In genomic region chr22:38799265-38800002, GRCh38 we compare ENCODE assay signal across 19 cellular contexts. TPM values are rescaled to one million over a fixed set of nuclear protein-coding genes. Genes with fewer than 3 reads are reported as not detected.
DNase-seq lines count a peak whose midpoint lies in the region; ATAC-seq, FAIRE-seq and TF ChIP-seq lines count a peak whose summit lies in the region.
"Had no signal": no experiment of that assay in that cellular context is flagged by ENCODE, and none has a peak within 500 bp of the region (broad histone marks: within the 10 kb centered on the region; RNA-seq: fewer than 3 reads in every experiment).

No MANE protein-coding gene starts in this region.

- H3K27me3 ChIP-seq in heart left ventricle (no peaks in the 10 kb centered on the region), right cardiac atrium (ENCODE audit: control insufficient read depth, insufficient read depth) (no peaks in the 10 kb centered on the region)
- no peaks in the 10 kb centered on the region for H3K27me3 ChIP-seq in naive thymus-derived CD4-positive, alpha-beta T cell (ENCODE audit: control insufficient read depth in 2 of 2, insufficient read depth in 2 of 2, low read length in 2 of 2)
- peaks cover 7% of the 10 kb centered on the region for H3K27me3 ChIP-seq in CD4-positive, alpha-beta T cell (ENCODE audit: control insufficient read depth, insufficient read depth, low read length)

- H3K9me3 ChIP-seq in heart left ventricle (no peaks in the 10 kb centered on the region), right cardiac atrium (ENCODE audit: control insufficient read depth, low read length) (no peaks in the 10 kb centered on the region)
- H3K9me3 ChIP-seq in naive thymus-derived CD4-positive, alpha-beta T cell (ENCODE audit: control insufficient read depth in 2 of 3, low read length in 3 of 3) = peaks cover 0 to 8% (median 6%) of the 10 kb centered on the region in 3 experiments
- H3K9me3 ChIP-seq in CD4-positive, alpha-beta T cell (ENCODE audit: control insufficient read depth, low read length) = peaks cover 7% of the 10 kb centered on the region
- H3K9me3 ChIP-seq: Caco-2, mucosa of descending colon had no signal

- peaks cover 0 to 11% (median 2%) of the 10 kb centered on the region in 11 donors for H3K9me3 Mint-ChIP-seq in naive thymus-derived CD4-positive, alpha-beta T cell
- peaks cover 2% of the 10 kb centered on the region for H3K9me3 Mint-ChIP-seq in CD4-positive, alpha-beta T cell

- H3K27me3 Mint-ChIP-seq in naive thymus-derived CD4-positive, alpha-beta T cell = peaks cover 0 to 50% (median 9%) of the 10 kb centered on the region in 5 donors
- peaks cover 4% of the 10 kb centered on the region for H3K27me3 Mint-ChIP-seq in CD4-positive, alpha-beta T cell

- FAIRE-seq in urothelium cell line (lab: Jason Lieb, UNC) = peak; percentile 85
- FAIRE-seq: H1 had no signal

- 38 to 53% (median 46%) methylated on average over 6 of the region's 6 CpGs for WGBS in heart left ventricle, 4 donors
- 55% methylated on average over 6 of the region's 6 CpGs for WGBS in right cardiac atrium

- H3K27ac ChIP-seq in heart left ventricle (no peak overlapping the region), right cardiac atrium (ENCODE audit: low read length) (no peak overlapping the region)
- H3K27ac ChIP-seq in naive thymus-derived CD4-positive, alpha-beta T cell (ENCODE audit: low read depth, low read length) = no peak overlapping the region
- no peak overlapping the region for H3K27ac ChIP-seq in CD4-positive, alpha-beta T cell (ENCODE audit: low read depth, low read length)

- TF ChIP-seq POLR2A in heart left ventricle (IDR thresholded peaks at IDR 0.05) = no peak

- CTCF ChIA-PET in naive thymus-derived CD4-positive, alpha-beta T cell (lab: Charles Lee) = interaction anchor here (1.3 to 1.7 kb wide), 2 partner anchors 42 to 74 kb away, joined by 4 to 5 read pairs; no protein-coding TSS in a partner anchor
- CTCF ChIA-PET in CD4-positive, alpha-beta T cell (lab: Charles Lee) = no interaction called here

- H3K4me1 ChIP-seq in heart left ventricle (peaks cover 0 to 9% (median 3%) of the 10 kb centered on the region in 12 donors), right cardiac atrium (ENCODE audit: control insufficient read depth, insufficient read depth, low read length) (no peaks in the 10 kb centered on the region)
- peaks cover 3 to 19% of the 10 kb centered on the region in 2 donors for H3K4me1 ChIP-seq in naive thymus-derived CD4-positive, alpha-beta T cell (ENCODE audit: control insufficient read depth in 2 of 2, insufficient read depth in 2 of 2, low read length in 2 of 2)

- DNase-seq in heart left ventricle = peak in 1 of 5 donors; percentile 49
- DNase-seq in right cardiac atrium = no peak
- DNase-seq in NCI-H1105 treated with DMSO at 0.1 percent for 48 hours (lab: John Stamatoyannopoulos, UW) = peak; percentile 5
- peak; percentile 18 for DNase-seq in epithelial cell of esophagus (ENCODE audit: low read depth)
- DNase-seq in urothelium cell line (ENCODE audit: low spot score) = no peak
- no peak for DNase-seq in iPS-NIHi11 (ENCODE audit: low spot score)
- DNase-seq in naive thymus-derived CD4-positive, alpha-beta T cell = no peak
- DNase-seq in CD4-positive, alpha-beta T cell = no peak
- DNase-seq: activated CD4-positive, CD25-positive, alpha-beta regulatory T cell treated with anti-CD3 and anti-CD28 coated beads, Interleukin-2, amount 50 U/mL, for 72 hours; Caco-2; dermis blood vessel endothelial cell; hippocampal formation; MM.1S; mucosa of descending colon; NCI-H2081; stimulated activated CD4-positive, alpha-beta T cell treated with anti-CD3 and anti-CD28 coated beads, Interleukin-2, amount 100 ng/mL, for 24 hours had no signal

- H3K36me3 Mint-ChIP-seq in naive thymus-derived CD4-positive, alpha-beta T cell = peaks cover 0 to 9% (median 0%) of the 10 kb centered on the region in 5 donors
- H3K36me3 Mint-ChIP-seq in CD4-positive, alpha-beta T cell (ENCODE audit: low read depth) = no peaks in the 10 kb centered on the region

- peaks cover 15 to 46% (median 30%) of the 10 kb centered on the region in 7 donors for H3K4me1 Mint-ChIP-seq in naive thymus-derived CD4-positive, alpha-beta T cell
- H3K4me1 Mint-ChIP-seq in CD4-positive, alpha-beta T cell (ENCODE audit: low read depth) = peaks cover 39% of the 10 kb centered on the region

- ATAC-seq in heart left ventricle (peak in 3 of 4 donors; percentile 27 to 73 (median 51)), right cardiac atrium (no peak)
- no peak for ATAC-seq in naive thymus-derived CD4-positive, alpha-beta T cell
- no peak for ATAC-seq in CD4-positive, alpha-beta T cell (ENCODE audit: poor library complexity)
- ATAC-seq: mucosa of descending colon, sciatic nerve had no signal

- H3K27ac Mint-ChIP-seq in naive thymus-derived CD4-positive, alpha-beta T cell = peak overlapping the region in 1 of 9 donors; percentile 80
- no peak overlapping the region for H3K27ac Mint-ChIP-seq in CD4-positive, alpha-beta T cell
- H3K27ac Mint-ChIP-seq: T-helper 1 cell treated with Interleukin-12 subunit alpha and Interleukin-12 subunit beta and Interleukin-4 antibody, amounts not matched to agents 30 μg/mL and 1 μg/mL, for 36 hours had no signal

- intact Hi-C loops in heart left ventricle (cut with DNase I) (loop anchor here in 2 of 10 donors (5.0 to 10.0 kb wide), 2 partner anchors 43 to 45 kb away; partner anchors contain the start of gene NPTXR (in 2 of the 2)), right cardiac atrium (cut with DNase I) (no loop called here)
- intact Hi-C loops in naive thymus-derived CD4-positive, alpha-beta T cell (cut with micrococcal nuclease) = no loop called here
- intact Hi-C loops in CD4-positive, alpha-beta T cell (cut with DNase I, micrococcal nuclease) = loop anchor here in 1 of 2 experiments (2.0 kb wide), 1 partner anchor 41 kb away; no protein-coding TSS in a partner anchor

- POLR2A ChIA-PET in naive thymus-derived CD4-positive, alpha-beta T cell (lab: Charles Lee) = interaction anchor here (0.8 to 1.6 kb wide), 4 partner anchors 31 to 343 kb away, joined by 3 to 7 read pairs (median 4); no protein-coding TSS in a partner anchor
- POLR2A ChIA-PET in CD4-positive, alpha-beta T cell (lab: Charles Lee) = interaction anchor here (0.5 to 1.8 kb wide), 4 partner anchors 44 to 73 kb away, joined by 3 to 8 read pairs (median 4); partner anchors contain the start of gene CBX6

- TF ChIP-seq CTCF in heart left ventricle (IDR thresholded peaks at IDR 0.05) (no peak), epithelial cell of esophagus (IDR thresholded peaks at IDR 0.05; ENCODE audit: insufficient read depth, low read depth, low read length, missing control alignments) (no peak)
- no peak for TF ChIP-seq CTCF in CD4-positive, alpha-beta T cell (IDR thresholded peaks at IDR 0.05)

- H3K4me3 Mint-ChIP-seq in naive thymus-derived CD4-positive, alpha-beta T cell = peak overlapping the region in 1 of 10 donors; percentile 63
- no peak overlapping the region for H3K4me3 Mint-ChIP-seq in CD4-positive, alpha-beta T cell
- H3K4me3 Mint-ChIP-seq: T-helper 1 cell treated with Interleukin-12 subunit alpha and Interleukin-12 subunit beta and Interleukin-4 antibody, amounts not matched to agents 30 μg/mL and 1 μg/mL, for 36 hours had no signal

- no peaks in the 10 kb centered on the region for H3K36me3 ChIP-seq in heart left ventricle
- H3K36me3 ChIP-seq in naive thymus-derived CD4-positive, alpha-beta T cell (ENCODE audit: control insufficient read depth in 2 of 3, insufficient read depth in 3 of 3, low read length in 3 of 3) = no peaks in the 10 kb centered on the region

- H3K4me3 ChIP-seq in heart left ventricle (no peak overlapping the region), right cardiac atrium (ENCODE audit: low read length) (no peak overlapping the region), epithelial cell of esophagus (ENCODE audit: low read length) (no peak overlapping the region)
- H3K4me3 ChIP-seq in naive thymus-derived CD4-positive, alpha-beta T cell (ENCODE audit: low read length) = no peak overlapping the region
- H3K4me3 ChIP-seq: mucosa of descending colon had no signal

RNA-seq across cellular contexts. Expression of gene DNAL4, which starts 5.5 kb away (rescaled TPM):
- total RNA-seq in heart left ventricle (10 to 100 TPM in 5 of 9 donors, 1 to 10 TPM in 4; 8.2 to 16.4 (median 10.4) TPM), right cardiac atrium (10 to 100 TPM; 10.7 to 13.7 (median 12.7) TPM)
- polyA plus RNA-seq in heart left ventricle (10 to 100 TPM in 1 of 2 donors, 1 to 10 TPM in 1; 7.9 to 14.9 TPM), right cardiac atrium (14.7 TPM)
- 10 to 100 TPM in 2 of 5 experiments, 1 to 10 TPM in 3; 5.0 to 11.1 (median 8.9) TPM for total RNA-seq in naive thymus-derived CD4-positive, alpha-beta T cell
- 10 to 100 TPM in 1 of 2 donors, 1 to 10 TPM in 1; 9.8 to 15.0 TPM for polyA plus RNA-seq in naive thymus-derived CD4-positive, alpha-beta T cell
- 1 to 10 TPM; 1.9 to 2.7 TPM for total RNA-seq in CD4-positive, alpha-beta T cell

RNA-seq across cellular contexts. Expression of gene SUN2, which starts 43.6 kb away (rescaled TPM):
- total RNA-seq in heart left ventricle = 100 to 1,000 TPM in 6 of 9 donors, 10 to 100 TPM in 3; 75.2 to 405 (median 125) TPM
- 100 to 1,000 TPM in 1 of 2 donors, 10 to 100 TPM in 1; 41.3 to 203 TPM for polyA plus RNA-seq in heart left ventricle
- 100 to 1,000 TPM; 103 to 123 (median 116) TPM for total RNA-seq in right cardiac atrium
- 61.7 TPM for polyA plus RNA-seq in right cardiac atrium
- total RNA-seq in naive thymus-derived CD4-positive, alpha-beta T cell = 100 to 1,000 TPM; 509 to 977 (median 558) TPM
- 100 to 1,000 TPM; 397 to 696 TPM for polyA plus RNA-seq in naive thymus-derived CD4-positive, alpha-beta T cell
- 100 to 1,000 TPM; 440 to 453 TPM for total RNA-seq in CD4-positive, alpha-beta T cell

RNA-seq across cellular contexts. Expression of gene NPTXR, which starts 44.4 kb away (rescaled TPM):
- total RNA-seq in heart left ventricle = 10 to 100 TPM; 15.4 to 34.0 (median 20.7) TPM
- 10 to 100 TPM; 18.8 to 19.1 TPM for polyA plus RNA-seq in heart left ventricle
- 10 to 100 TPM; 23.8 to 51.1 (median 38.4) TPM for total RNA-seq in right cardiac atrium
- polyA plus RNA-seq in right cardiac atrium = 32.3 TPM
- 10 to 100 TPM in 2 of 5 experiments, 1 to 10 TPM in 2, under 1 TPM in 1; 0.85 to 12.9 (median 7.8) TPM for total RNA-seq in naive thymus-derived CD4-positive, alpha-beta T cell
- 1 to 10 TPM; 1.1 to 1.4 TPM for polyA plus RNA-seq in naive thymus-derived CD4-positive, alpha-beta T cell
- 1 to 10 TPM; 4.2 to 4.6 TPM for total RNA-seq in CD4-positive, alpha-beta T cell

Comparison
In these comparisons a context has a peak if more than half of its experiments do, and no peak if none do; other contexts are left out.
1. ATAC-seq: peak in heart left ventricle (3 of 4); none in right cardiac atrium (0 of 2), naive thymus-derived CD4-positive, alpha-beta T cell (single experiment) and CD4-positive, alpha-beta T cell (single experiment).
2. DNase-seq: peak in NCI-H1105 treated with DMSO at 0.1 percent for 48 hours (single experiment) and epithelial cell of esophagus (single experiment); none in right cardiac atrium (0 of 3), urothelium cell line (single experiment), iPS-NIHi11 (single experiment), naive thymus-derived CD4-positive, alpha-beta T cell (0 of 9) and CD4-positive, alpha-beta T cell (0 of 10).